In genomic region chr10:132458595-132459251, GRCh38 we compare ENCODE assay signal across 8 cellular contexts.
DNase-seq lines count a peak whose midpoint lies in the region; TF ChIP-seq lines count a peak whose summit lies in the region.

No MANE protein-coding gene starts in this region.

- H3K4me3 ChIP-seq in GM12875 (ENCODE audit: low read depth, low read length) = no peak overlapping the region

- peak; percentile 97 for TF ChIP-seq CTCF in GM12875 (IDR thresholded peaks at IDR 0.05; ENCODE audit: borderline replicate concordance, insufficient read depth, low read depth, low read length)

- DNase-seq in HK-2 (ENCODE audit: unreplicated experiment) (peak; percentile 70), cerebellum (ENCODE audit: low spot score) (peak; percentile 72), lung microvascular endothelial cell (ENCODE audit: low read depth in 2 of 2) (peak; percentile 20 to 45), NCI-H774 (lab: John Stamatoyannopoulos, UW) (no peak)
- peak; percentile 79 for DNase-seq in activated CD4-positive, CD25-positive, alpha-beta regulatory T cell treated with anti-CD3 and anti-CD28 coated beads, Interleukin-2, amount 50 U/mL, for 72 hours
- DNase-seq in stimulated activated CD8-positive, alpha-beta memory T cell treated with anti-CD3 and anti-CD28 coated beads, Interleukin-4, amount 100 ng/mL, for 24 hours (ENCODE audit: low read depth) = peak; percentile 51
- no peak for DNase-seq in NK-92 treated with Interleukin-12 subunit alpha and Interleukin-12 subunit beta, amount 100 ng/mL, for 24 hours (lab: John Stamatoyannopoulos, UW)

Comparison
In these comparisons a context has a peak if more than half of its experiments do, and no peak if none do; other contexts are left out.
1. DNase-seq: peak in HK-2 (single experiment), activated CD4-positive, CD25-positive, alpha-beta regulatory T cell treated with anti-CD3 and anti-CD28 coated beads, Interleukin-2, amount 50 U/mL, for 72 hours (single experiment), cerebellum (single experiment), lung microvascular endothelial cell (2 of 2) and stimulated activated CD8-positive, alpha-beta memory T cell treated with anti-CD3 and anti-CD28 coated beads, Interleukin-4, amount 100 ng/mL, for 24 hours (single experiment); none in NK-92 treated with Interleukin-12 subunit alpha and Interleukin-12 subunit beta, amount 100 ng/mL, for 24 hours (single experiment) and NCI-H774 (single experiment).